Comparison of ENCODE assay signal across 33 cellular contexts in the genomic region with DNA sequence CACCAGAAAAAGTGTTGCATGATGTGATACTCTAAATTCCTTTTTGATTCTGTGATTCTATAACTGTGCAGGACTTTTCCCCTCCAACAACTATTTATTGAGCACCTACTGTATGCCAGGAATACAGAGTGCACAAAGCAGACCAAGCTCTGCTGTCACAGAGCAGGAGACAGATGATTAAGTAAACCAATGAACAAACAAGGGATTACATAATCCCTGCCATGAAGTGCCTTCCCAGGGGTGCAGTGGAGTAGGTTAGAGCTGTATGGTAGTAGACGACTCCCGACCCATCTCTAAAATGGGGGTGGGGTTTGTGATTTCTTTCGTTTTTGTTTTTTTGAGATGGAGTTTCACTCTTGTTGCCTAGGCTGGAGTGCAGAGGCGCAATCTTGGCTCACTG.
"Had no signal": no experiment of that assay in that cellular context is flagged by ENCODE, and none has a peak within 500 bp of the region (broad histone marks: within the 10 kb centered on the region; RNA-seq: fewer than 3 reads in every experiment).

No MANE protein-coding gene starts in this region.

- DNase-seq: Karpas-422, Kasumi-1, KG1, MG63, MM.1S, MV-4-11, NCI-H1048, NCI-H1092, NCI-H1092 treated with DMSO at 0.1 percent for 48 hours, NCI-H1105, NCI-H1105 treated with DMSO at 0.1 percent for 48 hours, NCI-H1417, NCI-H1417 treated with DMSO at 0.1 percent for 48 hours, NCI-H1436, NCI-H1436 treated with DMSO at 0.1 percent for 48 hours, NCI-H146, NCI-H1694, NCI-H1694 treated with DMSO at 0.1 percent for 48 hours, NCI-H187, NCI-H187 treated with DMSO at 0.1 percent for 48 hours, NCI-H1930, NCI-H2029, NCI-H2029 treated with DMSO at 0.1 percent for 48 hours, NCI-H2081, NCI-H2081 treated with DMSO at 0.1 percent for 48 hours, NCI-H2107, NCI-H2171, NCI-H2171 treated with DMSO at 0.1 percent for 48 hours, NCI-H2227 treated with DMSO at 0.1 percent for 48 hours, NCI-H226, NCI-H345, NCI-H446, NCI-H446 treated with DMSO at 0.1 percent for 48 hours had no signal
